ENCODE assay signal across 26 cellular contexts in the genomic region with DNA sequence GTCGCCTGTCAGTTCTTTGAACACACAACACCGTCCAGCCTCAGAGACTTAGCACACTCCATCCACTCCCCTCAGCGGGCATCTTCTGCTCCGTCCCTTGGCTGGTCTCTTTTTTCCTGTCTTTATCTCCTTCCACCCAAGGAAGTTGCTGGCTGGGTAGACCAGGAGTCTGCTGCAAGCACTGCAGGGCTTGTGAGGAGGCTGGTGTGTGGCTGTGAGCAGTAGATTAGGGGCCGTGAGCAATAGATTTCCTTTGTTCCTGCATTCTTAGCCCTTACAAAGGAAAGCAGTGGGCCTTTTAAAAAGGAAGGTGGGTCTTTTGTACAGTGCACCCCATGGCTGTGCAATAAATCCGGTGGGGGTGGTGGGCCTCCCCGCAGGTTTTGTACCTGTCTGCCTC.
DNase-seq lines count a peak whose midpoint lies in the region; ATAC-seq and TF ChIP-seq lines count a peak whose summit lies in the region.
"Had no signal": no experiment of that assay in that cellular context is flagged by ENCODE, and none has a peak within 500 bp of the region (broad histone marks: within the 10 kb centered on the region; RNA-seq: fewer than 3 reads in every experiment).

No MANE protein-coding gene starts in this region.

- no peak overlapping the region for H4K5ac ChIP-seq in mesendoderm (ENCODE audit: low read length)

- H3K4me2 ChIP-seq in mesendoderm (ENCODE audit: low read length), result no peak overlapping the region

- no peak overlapping the region for H4K8ac ChIP-seq in mesendoderm (ENCODE audit: low read depth, low read length)

- peak overlapping the region; percentile 45 to 91 (median 52) for H3K4me3 Mint-ChIP-seq in brain
- H3K4me3 Mint-ChIP-seq in activated CD4-positive, alpha-beta T cell treated with anti-CD3 and anti-CD28 coated beads, Interleukin-2, amount 10 ng/mL, durations not matched to agents 7 days and 5 days, result no peak overlapping the region
- H3K4me3 Mint-ChIP-seq: activated CD8-positive, alpha-beta T cell treated with anti-CD3 and anti-CD28 coated beads for 36 hours; CD4-positive, CD25-positive, alpha-beta regulatory T cell; memory B cell; naive thymus-derived CD4-positive, alpha-beta T cell; stimulated activated effector memory CD8-positive, alpha-beta T cell treated with anti-CD3 and anti-CD28 coated beads, Interleukin-12 subunit alpha, Interleukin-12 subunit beta, amount 100 ng/mL, for 72 hours; T-helper 2 cell treated with Interferon-gamma antibody and Interleukin-4, amounts not matched to agents 5 μg/mL and 100 μg/mL, for 36 hours had no signal

- no peak overlapping the region for H3K56ac ChIP-seq in mesendoderm (ENCODE audit: low read length)

- H3K9me3 Mint-ChIP-seq in brain, result no peaks in the 10 kb centered on the region
- no peaks in the 10 kb centered on the region for H3K9me3 Mint-ChIP-seq in activated CD4-positive, alpha-beta T cell treated with anti-CD3 and anti-CD28 coated beads, Interleukin-2, amount 10 ng/mL, durations not matched to agents 7 days and 5 days
- H3K9me3 Mint-ChIP-seq: activated CD8-positive, alpha-beta T cell treated with anti-CD3 and anti-CD28 coated beads for 36 hours; memory B cell; stimulated activated effector memory CD8-positive, alpha-beta T cell treated with anti-CD3 and anti-CD28 coated beads, Interleukin-12 subunit alpha, Interleukin-12 subunit beta, amount 100 ng/mL, for 72 hours; T-helper 2 cell treated with Interferon-gamma antibody and Interleukin-4, amounts not matched to agents 5 μg/mL and 100 μg/mL, for 36 hours had no signal

- H3K27ac ChIP-seq in HUES6 (ENCODE audit: low read depth, low read length) (peak overlapping the region; percentile 11; the same call in 1 of the 2 replicates), mesendoderm (ENCODE audit: low read depth, low read length) (no peak overlapping the region), spleen (no peak overlapping the region)
- H3K27ac ChIP-seq: coronary artery, RWPE1, thoracic aorta had no signal

- peak; percentile 67 for DNase-seq in mesendoderm
- peak; percentile 49 for DNase-seq in spleen
- DNase-seq in middle frontal gyrus (ENCODE audit: extremely low spot score, low spot score), result no peak
- DNase-seq in activated CD4-positive, alpha-beta T cell treated with anti-CD3 and anti-CD28 coated beads, Interleukin-2, amount 10 ng/mL, durations not matched to agents 7 days and 5 days, result no peak
- DNase-seq: activated CD8-positive, alpha-beta T cell treated with anti-CD3 and anti-CD28 coated beads for 36 hours; activated gamma-delta T cell treated with Interleukin-2 at 50 U/mL for 16 hours; CD4-positive, CD25-positive, alpha-beta regulatory T cell; DMS 273 treated with DMSO at 0.1 percent for 48 hours; islet precursor cell; KG1; MV-4-11; naive thymus-derived CD4-positive, alpha-beta T cell; NCI-H1694; NCI-H69; stimulated activated CD4-positive, alpha-beta T cell treated with anti-CD3 and anti-CD28 coated beads, Interleukin-1b, Interleukin-23, amount 100 ng/mL, for 48 hours had no signal

- TF ChIP-seq CTCF in brain (conservative IDR thresholded peaks at IDR 0.05) (no peak), spleen (IDR thresholded peaks at IDR 0.05 in 8 of 11, conservative IDR thresholded peaks at IDR 0.05 in 3 of 11) (no peak)

- H3K23ac ChIP-seq in mesendoderm (ENCODE audit: low read length), result no peak overlapping the region

- H3K9ac ChIP-seq in HUES6 (ENCODE audit: low read length) (no peak overlapping the region), mesendoderm (ENCODE audit: low read length) (no peak overlapping the region)

- no peak for ATAC-seq in GM19452 (IDR thresholded peaks at IDR 0.05; ENCODE audit: unreplicated experiment)
- ATAC-seq: activated CD8-positive, alpha-beta T cell treated with anti-CD3 and anti-CD28 coated beads for 36 hours; HCT116; naive thymus-derived CD4-positive, alpha-beta T cell; SK-N-SH treated with all-trans-retinoic acid at 6 μM for 48 hours; stimulated activated effector memory CD8-positive, alpha-beta T cell treated with anti-CD3 and anti-CD28 coated beads, Interleukin-12 subunit alpha, Interleukin-12 subunit beta, amount 100 ng/mL, for 72 hours had no signal

- peaks cover 10% of the 10 kb centered on the region for H3K79me1 ChIP-seq in mesendoderm (ENCODE audit: low read length)

- no peak overlapping the region for H3K4ac ChIP-seq in mesendoderm (ENCODE audit: low read depth, low read length)

- TF ChIP-seq POLR2A in spleen (IDR thresholded peaks at IDR 0.05), result no peak

- H3K27me3 Mint-ChIP-seq in brain, result no peaks in the 10 kb centered on the region
- H3K27me3 Mint-ChIP-seq in activated CD4-positive, alpha-beta T cell treated with anti-CD3 and anti-CD28 coated beads, Interleukin-2, amount 10 ng/mL, durations not matched to agents 7 days and 5 days, result peaks cover 22% of the 10 kb centered on the region

- no peaks in the 10 kb centered on the region for H3K27me3 ChIP-seq in HUES6 (ENCODE audit: control insufficient read depth, insufficient read depth, low read length)
- H3K27me3 ChIP-seq in mesendoderm (ENCODE audit: insufficient read depth, low read length, poor library complexity), result no peaks in the 10 kb centered on the region
- peaks cover 0 to 40% (median 0%) of the 10 kb centered on the region in 7 donors for H3K27me3 ChIP-seq in spleen (replicated peaks in 1 of 7)

- no peak overlapping the region for H2AK5ac ChIP-seq in mesendoderm (ENCODE audit: low read length)

- no peak overlapping the region for H3K4me3 ChIP-seq in HUES6 (ENCODE audit: low read depth, low read length)
- no peak overlapping the region for H3K4me3 ChIP-seq in mesendoderm (ENCODE audit: low read length)
- H3K4me3 ChIP-seq in spleen, result no peak overlapping the region
- H3K4me3 ChIP-seq: coronary artery, thoracic aorta had no signal

- CTCF ChIA-PET in activated CD4-positive, alpha-beta T cell treated with anti-CD3 and anti-CD28 coated beads, Interleukin-2, amount 10 ng/mL, durations not matched to agents 7 days and 5 days (lab: Charles Lee), result no interaction called here

- peaks cover 13% of the 10 kb centered on the region for H3K79me2 ChIP-seq in mesendoderm (ENCODE audit: control insufficient read depth, insufficient read depth, low read length)

- H3K36me3 ChIP-seq in HUES6 (ENCODE audit: control insufficient read depth, insufficient read depth, low read length), result no peaks in the 10 kb centered on the region
- H3K36me3 ChIP-seq in mesendoderm (ENCODE audit: control insufficient read depth, insufficient read depth, low read length), result no peaks in the 10 kb centered on the region
- H3K36me3 ChIP-seq in spleen, result no peaks in the 10 kb centered on the region
- H3K36me3 ChIP-seq: thoracic aorta had no signal

- H3K9me3 ChIP-seq in HUES6 (ENCODE audit: control insufficient read depth, insufficient read depth, low read depth, low read length) (no peaks in the 10 kb centered on the region), spleen (no peaks in the 10 kb centered on the region)
- H3K9me3 ChIP-seq: thoracic aorta had no signal

- H2BK5ac ChIP-seq in mesendoderm (ENCODE audit: low read length), result no peak overlapping the region

- H3K18ac ChIP-seq in mesendoderm (ENCODE audit: low read length), result no peak overlapping the region

- H2BK120ac ChIP-seq in mesendoderm (ENCODE audit: low read depth, low read length), result no peak overlapping the region

- POLR2A ChIA-PET in activated CD4-positive, alpha-beta T cell treated with anti-CD3 and anti-CD28 coated beads, Interleukin-2, amount 10 ng/mL, durations not matched to agents 7 days and 5 days (lab: Charles Lee), result no interaction called here

- H3K4me1 Mint-ChIP-seq in brain, result peaks cover 99% of the 10 kb centered on the region
- no peaks in the 10 kb centered on the region for H3K4me1 Mint-ChIP-seq in activated CD4-positive, alpha-beta T cell treated with anti-CD3 and anti-CD28 coated beads, Interleukin-2, amount 10 ng/mL, durations not matched to agents 7 days and 5 days
- H3K4me1 Mint-ChIP-seq: CD4-positive, CD25-positive, alpha-beta regulatory T cell; memory B cell; naive thymus-derived CD4-positive, alpha-beta T cell; stimulated activated effector memory CD8-positive, alpha-beta T cell treated with anti-CD3 and anti-CD28 coated beads, Interleukin-12 subunit alpha, Interleukin-12 subunit beta, amount 100 ng/mL, for 72 hours had no signal

- H3K4me1 ChIP-seq in HUES6 (ENCODE audit: control insufficient read depth, insufficient read depth, low read length), result peaks cover 62% of the 10 kb centered on the region
- no peaks in the 10 kb centered on the region for H3K4me1 ChIP-seq in mesendoderm (ENCODE audit: control insufficient read depth, low read depth, low read length)
- no peaks in the 10 kb centered on the region for H3K4me1 ChIP-seq in spleen

- intact Hi-C loops in spleen (cut with DNase I; ENCODE audit: low total_unique reads), result no loop called here

- no CpG with 5 or more reads among the region's 7 CpGs for WGBS in mesendoderm (ENCODE audit: extremely low coverage, insufficient coverage, low lambda C conversion rate)
- 69 to 89% (median 78%) methylated on average over 7 of the region's 7 CpGs for WGBS in spleen, 5 donors

- peaks cover 17% of the 10 kb centered on the region for H3K36me3 Mint-ChIP-seq in brain
- no peaks in the 10 kb centered on the region for H3K36me3 Mint-ChIP-seq in activated CD4-positive, alpha-beta T cell treated with anti-CD3 and anti-CD28 coated beads, Interleukin-2, amount 10 ng/mL, durations not matched to agents 7 days and 5 days (ENCODE audit: low read depth)
- H3K36me3 Mint-ChIP-seq: CD4-positive, CD25-positive, alpha-beta regulatory T cell; memory B cell; naive thymus-derived CD4-positive, alpha-beta T cell; stimulated activated effector memory CD8-positive, alpha-beta T cell treated with anti-CD3 and anti-CD28 coated beads, Interleukin-12 subunit alpha, Interleukin-12 subunit beta, amount 100 ng/mL, for 72 hours had no signal

- peak overlapping the region; percentile 12 to 99 (median 77) for H3K27ac Mint-ChIP-seq in brain
- no peak overlapping the region for H3K27ac Mint-ChIP-seq in activated CD4-positive, alpha-beta T cell treated with anti-CD3 and anti-CD28 coated beads, Interleukin-2, amount 10 ng/mL, durations not matched to agents 7 days and 5 days
- H3K27ac Mint-ChIP-seq: activated CD8-positive, alpha-beta T cell treated with anti-CD3 and anti-CD28 coated beads for 36 hours; memory B cell; naive thymus-derived CD4-positive, alpha-beta T cell; stimulated activated effector memory CD8-positive, alpha-beta T cell treated with anti-CD3 and anti-CD28 coated beads, Interleukin-12 subunit alpha, Interleukin-12 subunit beta, amount 100 ng/mL, for 72 hours; T-helper 2 cell treated with Interferon-gamma antibody and Interleukin-4, amounts not matched to agents 5 μg/mL and 100 μg/mL, for 36 hours had no signal

- H2BK15ac ChIP-seq in mesendoderm (replicated peaks; ENCODE audit: low read depth), result no peak overlapping the region

Comparison
In these comparisons a context has a peak if more than half of its experiments do, and no peak if none do; other contexts are left out.
1. DNase-seq: peak in mesendoderm (single experiment) and spleen (single experiment); none in middle frontal gyrus (single experiment) and activated CD4-positive, alpha-beta T cell treated with anti-CD3 and anti-CD28 coated beads, Interleukin-2, amount 10 ng/mL, durations not matched to agents 7 days and 5 days (single experiment).